ENCODE assay signal across 1 cellular context in genomic region chr5:36876389-36876964, GRCh38.
TF ChIP-seq lines count a peak whose summit lies in the region.

NIPBL (plus strand) TSS chr5:36876769; CDS start chr5:36953697, 76,928 bp downstream.

TF ChIP-seq in SK-N-SH, 30 proteins besides CTCF, POLR2A, EP300 and RAD21 (continued from another document):
- TF ChIP-seq NRF1 (IDR thresholded peaks at IDR 0.05; ENCODE audit: low read depth, low read length) (no peak), FOXM1 (IDR thresholded peaks at IDR 0.05; ENCODE audit: low read depth) (no peak), SIN3A (IDR thresholded peaks at IDR 0.05; ENCODE audit: borderline replicate concordance, low read depth, low read length) (peak; percentile 52; the same call in 1 of the 2 replicates), PBX3 (IDR thresholded peaks at IDR 0.05) (0 out of 2 replicates have a peak, but pooled peaks have one; percentile 2), REST (IDR thresholded peaks at IDR 0.05; ENCODE audit: low read depth, low read length) (peak; percentile 45; the same call in 1 of the 2 replicates), TAF1 (IDR thresholded peaks at IDR 0.05; ENCODE audit: borderline replicate concordance, low read depth, low read length) (peak; percentile 88), MXI1 (IDR thresholded peaks at IDR 0.05; ENCODE audit: low read depth, low read length) (peak; percentile 68; the same call in 1 of the 2 replicates), YY1 (IDR thresholded peaks at IDR 0.05; ENCODE audit: low read depth) (peak; percentile 71), RCOR1 (IDR thresholded peaks at IDR 0.05; ENCODE audit: low read length) (no peak), ELF1 (IDR thresholded peaks at IDR 0.05) (peak; percentile 68)
